In the genomic region with DNA sequence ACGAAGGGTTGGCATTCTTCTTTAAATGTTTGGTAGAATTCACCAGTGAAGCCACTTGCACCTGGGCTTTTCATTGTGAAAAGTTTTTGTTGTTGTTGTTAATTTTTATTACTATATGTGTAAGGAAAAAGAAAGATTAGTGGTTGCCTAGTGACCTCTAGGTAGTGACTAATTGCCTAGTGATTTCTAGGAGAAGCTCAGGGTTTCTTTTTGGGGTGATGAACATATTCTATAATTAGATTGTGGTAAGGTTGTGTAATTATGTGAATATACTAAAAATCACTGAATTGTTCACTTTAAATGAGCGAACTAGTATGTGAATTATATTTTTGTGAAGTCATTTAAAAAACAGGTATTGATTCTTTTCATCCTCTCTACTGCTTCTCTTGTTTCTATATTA, we compare ENCODE assay signal across 14 cellular contexts.
DNase-seq lines count a peak whose midpoint lies in the region; ATAC-seq and TF ChIP-seq lines count a peak whose summit lies in the region.
"Had no signal": no experiment of that assay in that cellular context is flagged by ENCODE, and none has a peak within 500 bp of the region (broad histone marks: within the 10 kb centered on the region; RNA-seq: fewer than 3 reads in every experiment).

No MANE protein-coding gene starts in this region.

- H3K4me1 ChIP-seq in HCT116 (ENCODE audit: control insufficient read depth in 1 of 2, insufficient read depth in 2 of 2, low read length in 2 of 2) (peaks cover 9 to 21% of the 10 kb centered on the region in 2 experiments; a peak in 3 of 4 replicates), left ventricle myocardium inferior (peaks cover 14% of the 10 kb centered on the region)
- H3K4me1 ChIP-seq: adrenal gland had no signal

- DNase-seq in CD1c-positive myeloid dendritic cell (ENCODE audit: extremely low spot score) (peak; percentile 58), HCT116 (ENCODE audit: low read depth, low spot score) (no peak), fibroblast of pulmonary artery (ENCODE audit: low read depth) (peak; percentile 39), left ventricle myocardium inferior (no peak), T1000 (lab: John Stamatoyannopoulos, UW) (no peak)
- no peak for DNase-seq in activated CD4-positive, alpha-beta memory T cell treated with anti-CD3 and anti-CD28 coated beads for 36 hours
- no peak for DNase-seq in stimulated activated CD4-positive, alpha-beta T cell treated with anti-CD3 and anti-CD28 coated beads, Interleukin-1b, Interleukin-23, amount 100 ng/mL, for 48 hours
- DNase-seq: activated CD4-positive, alpha-beta T cell treated with anti-CD3 and anti-CD28 coated beads for 1 hour; adrenal gland; mucosa of descending colon; NCI-H1694 treated with DMSO at 0.1 percent for 48 hours; NCI-H69 had no signal

- no peak overlapping the region for H3K9ac ChIP-seq in HCT116 (ENCODE audit: low read length)

- no peak for TF ChIP-seq RAD21 in HCT116 (IDR thresholded peaks at IDR 0.05; ENCODE audit: low read depth)

- H3K27me3 Mint-ChIP-seq in activated CD4-positive, alpha-beta memory T cell treated with anti-CD3 and anti-CD28 coated beads for 36 hours: no peaks in the 10 kb centered on the region

- CTCF ChIA-PET in HCT116 (lab: Charles Lee): no interaction called here
- CTCF ChIA-PET in activated CD4-positive, alpha-beta memory T cell treated with anti-CD3 and anti-CD28 coated beads for 36 hours (lab: Charles Lee): interaction anchor here (0.5 to 1.8 kb wide), 5 partner anchors 40 to 181 kb away, joined by 3 to 9 read pairs (median 3); partner anchors contain the start of gene NEDD9

- no peaks in the 10 kb centered on the region for H3K36me3 Mint-ChIP-seq in activated CD4-positive, alpha-beta memory T cell treated with anti-CD3 and anti-CD28 coated beads for 36 hours

- H3K79me2 ChIP-seq in HCT116 (ENCODE audit: insufficient read depth, low read length): no peaks in the 10 kb centered on the region

- no peak overlapping the region for H3K4me3 ChIP-seq in HCT116 (replicated peaks in 1 of 2; ENCODE audit: low read depth in 1 of 2, low read length in 2 of 2)
- no peak overlapping the region for H3K4me3 ChIP-seq in fibroblast of pulmonary artery (replicated peaks; ENCODE audit: low read depth, low read length)
- H3K4me3 ChIP-seq in left ventricle myocardium inferior: no peak overlapping the region
- H3K4me3 ChIP-seq: adrenal gland, mucosa of descending colon, SK-N-MC had no signal

- POLR2A ChIA-PET in HCT116 (lab: Charles Lee): no interaction called here
- POLR2A ChIA-PET in activated CD4-positive, alpha-beta memory T cell treated with anti-CD3 and anti-CD28 coated beads for 36 hours (lab: Charles Lee): interaction anchor here (0.6 to 3.1 kb wide), 6 partner anchors 20 to 181 kb away, joined by 3 to 20 read pairs (median 8); partner anchors contain the start of gene NEDD9

- RAD21 ChIA-PET in HCT116 (lab: Charles Lee; ENCODE audit: low non-redundant PET in 1 of 2, low total read pairs in 2 of 2, uncharacterized antibody in 2 of 2, unreplicated experiment in 2 of 2): no interaction called here

- no peak overlapping the region for H3K4me2 ChIP-seq in HCT116 (ENCODE audit: low read length)

- TF ChIP-seq CTCF in HCT116 (IDR thresholded peaks at IDR 0.05 in 2 of 3, conservative IDR thresholded peaks at IDR 0.05 in 1 of 3; ENCODE audit: borderline replicate concordance in 1 of 3, insufficient read depth in 1 of 3, low read depth in 2 of 3, low read length in 2 of 3) (no peak), fibroblast of pulmonary artery (IDR thresholded peaks at IDR 0.05; ENCODE audit: low read length, missing control alignments) (no peak), left ventricle myocardium inferior (IDR thresholded peaks at IDR 0.05; ENCODE audit: borderline replicate concordance) (no peak)

- H3K9me3 Mint-ChIP-seq in activated CD4-positive, alpha-beta memory T cell treated with anti-CD3 and anti-CD28 coated beads for 36 hours: peaks cover 5% of the 10 kb centered on the region

- H3K4me3 Mint-ChIP-seq in activated CD4-positive, alpha-beta memory T cell treated with anti-CD3 and anti-CD28 coated beads for 36 hours: no peak overlapping the region

- peak overlapping the region; percentile 75 for H3K27ac Mint-ChIP-seq in activated CD4-positive, alpha-beta memory T cell treated with anti-CD3 and anti-CD28 coated beads for 36 hours

- no TSS peak for BruUV-seq in HCT116 (replicated peaks; lab: Mats Ljungman, UMichigan)

- peak overlapping the region; percentile 44 for H2AFZ ChIP-seq in HCT116 (ENCODE audit: low read depth, low read length, poor library complexity, severe bottlenecking)

- ATAC-seq in HCT116 (no peak), GM21526 (IDR thresholded peaks at IDR 0.05; ENCODE audit: low FRiP score, unreplicated experiment) (no peak)

- H3K36me3 ChIP-seq in HCT116 (ENCODE audit: control insufficient read depth in 1 of 2, insufficient read depth in 2 of 2, low read length in 2 of 2) (no peaks in the 10 kb centered on the region), left ventricle myocardium inferior (no peaks in the 10 kb centered on the region)
- H3K36me3 ChIP-seq: adrenal gland had no signal

- TF ChIP-seq POLR2A in HCT116 (IDR thresholded peaks at IDR 0.05; ENCODE audit: borderline replicate concordance, extremely low read depth, insufficient read depth, insufficient read length): no peak

- H3K4me1 Mint-ChIP-seq in activated CD4-positive, alpha-beta memory T cell treated with anti-CD3 and anti-CD28 coated beads for 36 hours (ENCODE audit: low read depth): peaks cover 52% of the 10 kb centered on the region

- H3K27me3 ChIP-seq in HCT116 (ENCODE audit: insufficient read depth, low read length): no peaks in the 10 kb centered on the region
- no peaks in the 10 kb centered on the region for H3K27me3 ChIP-seq in left ventricle myocardium inferior (ENCODE audit: low read depth)
- H3K27me3 ChIP-seq: adrenal gland had no signal

- intact Hi-C loops in HCT116 (cut with micrococcal nuclease): no loop called here
- intact Hi-C loops in activated CD4-positive, alpha-beta memory T cell treated with anti-CD3 and anti-CD28 coated beads for 36 hours (cut with micrococcal nuclease): loop anchor here (1.0 to 5.0 kb wide), 12 partner anchors 10 to 241 kb away; partner anchors contain the start of gene NEDD9
- intact Hi-C loops in left ventricle myocardium inferior (cut with micrococcal nuclease): no loop called here

- H4K20me1 ChIP-seq in HCT116 (ENCODE audit: insufficient read depth): no peaks in the 10 kb centered on the region

- no peak overlapping the region for H3K27ac ChIP-seq in HCT116 (ENCODE audit: low read depth, low read length)
- H3K27ac ChIP-seq in left ventricle myocardium inferior (replicated peaks): no peak overlapping the region
- H3K27ac ChIP-seq: adrenal gland, SK-N-MC had no signal

- no peaks in the 10 kb centered on the region for H3K9me2 ChIP-seq in HCT116 (ENCODE audit: insufficient read depth)

- H3K9me3 ChIP-seq in HCT116 (ENCODE audit: control insufficient read depth in 1 of 2, insufficient read depth in 1 of 2, low read depth in 1 of 2, low read length in 2 of 2): no peaks in the 10 kb centered on the region
- H3K9me3 ChIP-seq in left ventricle myocardium inferior (replicated peaks): no peaks in the 10 kb centered on the region
- H3K9me3 ChIP-seq: adrenal gland, mucosa of descending colon had no signal

TF ChIP-seq in HCT116, 20 proteins besides CTCF, POLR2A, EP300 and RAD21:
- TF ChIP-seq FOSL1 (IDR thresholded peaks at IDR 0.05; ENCODE audit: low read depth): no peak
- TF ChIP-seq EZH2 (IDR thresholded peaks at IDR 0.05): no peak
- TF ChIP-seq TCF7L2 (IDR thresholded peaks at IDR 0.05; ENCODE audit: borderline replicate concordance, extremely low read depth, insufficient read depth, insufficient read length): no peak
- TF ChIP-seq CEBPB (IDR thresholded peaks at IDR 0.05; ENCODE audit: low read depth): no peak
- no peak for TF ChIP-seq SRF (IDR thresholded peaks at IDR 0.05; ENCODE audit: low read depth)
- no peak for TF ChIP-seq CBX3 (IDR thresholded peaks at IDR 0.05; ENCODE audit: low read depth)
- TF ChIP-seq YY1 (IDR thresholded peaks at IDR 0.05; ENCODE audit: extremely low read depth, insufficient replicate concordance, low read depth, low read length): no peak
- TF ChIP-seq, protein P1, sequence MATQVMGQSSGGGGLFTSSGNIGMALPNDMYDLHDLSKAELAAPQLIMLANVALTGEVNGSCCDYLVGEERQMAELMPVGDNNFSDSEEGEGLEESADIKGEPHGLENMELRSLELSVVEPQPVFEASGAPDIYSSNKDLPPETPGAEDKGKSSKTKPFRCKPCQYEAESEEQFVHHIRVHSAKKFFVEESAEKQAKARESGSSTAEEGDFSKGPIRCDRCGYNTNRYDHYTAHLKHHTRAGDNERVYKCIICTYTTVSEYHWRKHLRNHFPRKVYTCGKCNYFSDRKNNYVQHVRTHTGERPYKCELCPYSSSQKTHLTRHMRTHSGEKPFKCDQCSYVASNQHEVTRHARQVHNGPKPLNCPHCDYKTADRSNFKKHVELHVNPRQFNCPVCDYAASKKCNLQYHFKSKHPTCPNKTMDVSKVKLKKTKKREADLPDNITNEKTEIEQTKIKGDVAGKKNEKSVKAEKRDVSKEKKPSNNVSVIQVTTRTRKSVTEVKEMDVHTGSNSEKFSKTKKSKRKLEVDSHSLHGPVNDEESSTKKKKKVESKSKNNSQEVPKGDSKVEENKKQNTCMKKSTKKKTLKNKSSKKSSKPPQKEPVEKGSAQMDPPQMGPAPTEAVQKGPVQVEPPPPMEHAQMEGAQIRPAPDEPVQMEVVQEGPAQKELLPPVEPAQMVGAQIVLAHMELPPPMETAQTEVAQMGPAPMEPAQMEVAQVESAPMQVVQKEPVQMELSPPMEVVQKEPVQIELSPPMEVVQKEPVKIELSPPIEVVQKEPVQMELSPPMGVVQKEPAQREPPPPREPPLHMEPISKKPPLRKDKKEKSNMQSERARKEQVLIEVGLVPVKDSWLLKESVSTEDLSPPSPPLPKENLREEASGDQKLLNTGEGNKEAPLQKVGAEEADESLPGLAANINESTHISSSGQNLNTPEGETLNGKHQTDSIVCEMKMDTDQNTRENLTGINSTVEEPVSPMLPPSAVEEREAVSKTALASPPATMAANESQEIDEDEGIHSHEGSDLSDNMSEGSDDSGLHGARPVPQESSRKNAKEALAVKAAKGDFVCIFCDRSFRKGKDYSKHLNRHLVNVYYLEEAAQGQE (IDR thresholded peaks at IDR 0.05; ENCODE audit: low read depth): no peak
- TF ChIP-seq POLR2AphosphoS5 (IDR thresholded peaks at IDR 0.05; ENCODE audit: low read depth, low read length): no peak

Comparison
In these comparisons a context has a peak if more than half of its experiments do, and no peak if none do; other contexts are left out.
1. DNase-seq: peak in CD1c-positive myeloid dendritic cell (single experiment) and fibroblast of pulmonary artery (single experiment); none in HCT116 (single experiment), activated CD4-positive, alpha-beta memory T cell treated with anti-CD3 and anti-CD28 coated beads for 36 hours (single experiment), left ventricle myocardium inferior (single experiment), T1000 (single experiment) and stimulated activated CD4-positive, alpha-beta T cell treated with anti-CD3 and anti-CD28 coated beads, Interleukin-1b, Interleukin-23, amount 100 ng/mL, for 48 hours (single experiment).